ENCODE assay signal across 1 cellular context in the genomic region with DNA sequence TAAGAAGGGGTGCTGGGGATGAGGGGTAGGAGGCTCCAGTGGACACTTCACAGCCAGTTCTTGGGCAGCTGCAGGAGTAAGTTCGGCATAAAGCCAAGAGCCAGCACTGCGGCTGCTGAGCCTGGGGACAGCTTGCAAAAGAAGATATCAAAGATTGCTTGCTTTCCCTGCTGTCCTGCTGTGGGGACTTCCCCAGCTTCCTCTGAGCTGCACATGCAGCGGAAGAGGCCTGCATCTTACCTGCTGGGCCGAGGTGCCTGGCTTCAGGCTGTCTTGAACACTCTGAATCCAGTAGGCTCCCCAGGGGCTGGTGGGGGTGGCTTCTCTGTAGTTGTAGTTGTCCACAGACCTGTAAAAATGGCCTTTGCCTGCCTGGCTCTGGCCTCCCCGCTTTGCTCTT.
TF ChIP-seq lines count a peak whose summit lies in the region.

No MANE protein-coding gene starts in this region.

TF ChIP-seq in GM12878, 131 proteins besides CTCF, POLR2A, EP300 and RAD21:
- TF ChIP-seq BHLHE40 (IDR thresholded peaks at IDR 0.05; ENCODE audit: borderline replicate concordance in 1 of 2, low read depth in 2 of 2, low read length in 1 of 2) (peak; percentile 80 to 85), ZNF274 (IDR thresholded peaks at IDR 0.05; ENCODE audit: insufficient read depth, insufficient read length) (no peak)
